ENCODE assay signal across 8 cellular contexts in the genomic region with DNA sequence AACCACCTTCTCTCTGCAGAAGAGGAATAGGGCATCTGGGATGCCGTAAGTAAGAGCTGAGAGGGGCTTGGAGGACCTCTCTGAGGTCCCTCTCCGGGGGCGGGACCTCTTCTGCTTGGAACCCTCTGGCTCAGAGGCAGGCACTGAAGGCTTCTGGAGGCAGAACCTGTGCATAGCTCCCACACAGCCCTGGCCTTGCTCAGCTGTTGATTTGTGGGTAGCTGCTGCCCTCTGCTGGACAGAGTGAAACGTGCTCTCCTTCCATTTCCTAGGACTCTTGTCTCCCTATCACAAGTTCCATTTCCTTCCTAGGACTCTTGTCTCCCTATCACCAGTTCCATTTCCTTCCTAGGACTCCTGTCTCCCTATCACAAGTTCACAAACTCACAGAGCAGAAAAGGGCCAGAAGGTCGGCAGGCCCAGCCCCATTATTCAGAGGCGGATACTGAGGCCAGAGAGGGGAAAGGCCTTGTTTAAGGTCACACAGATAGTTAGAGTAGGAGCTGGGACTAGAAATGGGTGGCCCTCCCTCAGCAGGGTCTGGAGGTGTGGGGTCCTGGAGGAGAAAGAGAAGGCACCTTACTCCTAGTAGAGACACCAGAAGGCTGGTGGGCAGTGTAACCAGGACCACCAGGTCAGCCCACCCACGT. TPM values are rescaled to one million over a fixed set of nuclear protein-coding genes. Genes with fewer than 3 reads are reported as not detected.
A peak's percentile ranks its signal among the peaks of the same experiment; 100 is the strongest.
DNase-seq lines count a peak whose midpoint lies in the region; ATAC-seq and TF ChIP-seq lines count a peak whose summit lies in the region.

No MANE protein-coding gene starts in this region.

- H4K20me1 ChIP-seq in mammary epithelial cell (ENCODE audit: insufficient read depth, low read length) = no peaks in the 10 kb centered on the region

- peaks cover 24% of the 10 kb centered on the region for H3K4me1 ChIP-seq in mammary epithelial cell (ENCODE audit: insufficient read depth, low read length)

- in situ Hi-C loops in mammary epithelial cell (cut with MboI; ENCODE audit: low sequenced_read_pairs in 2 of 2) = loop anchor here (5.0 to 10.0 kb wide), 3 partner anchors 52 to 400 kb away; no protein-coding TSS in a partner anchor

- intact Hi-C loops in mammary epithelial cell (cut with micrococcal nuclease) = loop anchor here (1.0 to 10.0 kb wide), 7 partner anchors 16 to 540 kb away; a partner anchor contains a TSS

- no TSS peak for BruUV-seq in mammary epithelial cell (replicated peaks; lab: Mats Ljungman, UMichigan)

- H3K27ac ChIP-seq in mammary epithelial cell (ENCODE audit: insufficient read depth, low read depth, low read length) = peak overlapping the region; percentile 77

- peak overlapping the region; percentile 61 for H3K9ac ChIP-seq in mammary epithelial cell (ENCODE audit: insufficient read depth, low read length)

- TF ChIP-seq CTCF in WI38 (IDR thresholded peaks at IDR 0.05; ENCODE audit: low read depth, low read length) = peak; percentile 62
- peak; percentile 81 to 91 for TF ChIP-seq CTCF in mammary epithelial cell (conservative IDR thresholded peaks at IDR 0.05 in 1 of 2, IDR thresholded peaks at IDR 0.05 in 1 of 2; ENCODE audit: extremely low read depth in 1 of 2, insufficient read depth in 1 of 2, low read depth in 1 of 2, low read length in 2 of 2)

- dilution Hi-C loops in mammary epithelial cell (cut with HindIII; ENCODE audit: low sequenced_read_pairs) = loop anchor here (5.0 kb wide), 1 partner anchor 67 kb away; no protein-coding TSS in a partner anchor

- no peaks in the 10 kb centered on the region for H3K36me3 ChIP-seq in mammary epithelial cell (ENCODE audit: insufficient read depth, low read length)

- CTCF ChIA-PET in mammary epithelial cell (lab: Charles Lee; ENCODE audit: low non-redundant PET) = interaction anchor here (0.6 to 1.2 kb wide), 4 partner anchors 14 to 288 kb away, joined by 3 to 9 read pairs (median 4); no protein-coding TSS in a partner anchor

- 62% methylated on average over 3 of the region's 7 CpGs for WGBS in mammary epithelial cell (ENCODE audit: low coverage, missing lambda C conversion rate)

- no peak overlapping the region for H2AFZ ChIP-seq in mammary epithelial cell (ENCODE audit: low read depth, low read length)

- H3K27me3 ChIP-seq in mammary epithelial cell (ENCODE audit: insufficient read depth, low read length) = no peaks in the 10 kb centered on the region

- H3K4me2 ChIP-seq in mammary epithelial cell (ENCODE audit: insufficient read depth, low read depth, low read length) = peak overlapping the region; percentile 84

- ATAC-seq in GM18868 (IDR thresholded peaks at IDR 0.05; ENCODE audit: unreplicated experiment) (peak; percentile 91), HG03108 (IDR thresholded peaks at IDR 0.05; ENCODE audit: unreplicated experiment) (peak; percentile 84)

- DNase-seq in AG08396 (ENCODE audit: low spot score) = peak; percentile 82
- DNase-seq in NCI-H2196 treated with DMSO at 0.1 percent for 48 hours (lab: John Stamatoyannopoulos, UW; ENCODE audit: unreplicated experiment) = peak; percentile 61
- peak; percentile 78 for DNase-seq in mammary epithelial cell
- DNase-seq in islet precursor cell = peak; percentile 95
- DNase-seq in stimulated activated CD4-positive, alpha-beta T cell treated with anti-CD3 and anti-CD28 coated beads, Interleukin-1b, Interleukin-23, amount 100 ng/mL, for 24 hours (ENCODE audit: low read depth in 4 of 4, low spot score in 1 of 4) = peak; percentile 53 to 65 (median 63)

- no peak overlapping the region for H3K4me3 ChIP-seq in WI38 (ENCODE audit: low read depth, low read length)
- H3K4me3 ChIP-seq in mammary epithelial cell (replicated peaks in 1 of 3; ENCODE audit: insufficient read depth in 1 of 3, low read depth in 2 of 3, low read length in 3 of 3) = no peak overlapping the region

- H3K9me3 ChIP-seq in mammary epithelial cell (replicated peaks; ENCODE audit: insufficient read depth, low read length) = no peaks in the 10 kb centered on the region

- no peaks in the 10 kb centered on the region for H3K79me2 ChIP-seq in mammary epithelial cell (ENCODE audit: insufficient read depth, low read length)

RNA-seq across cellular contexts. Expression of a gene that starts 30.3 kb away (rescaled TPM):
- total RNA-seq in mammary epithelial cell = 100 to 1,000 TPM; 419 to 470 TPM
- 609 TPM for polyA plus RNA-seq in mammary epithelial cell
- polyA minus RNA-seq in mammary epithelial cell = 1,008 TPM

RNA-seq across cellular contexts. Expression of a gene that starts 59.7 kb away (rescaled TPM):
- total RNA-seq in mammary epithelial cell = 10 to 100 TPM; 25.7 to 60.3 TPM
- 39.7 TPM for polyA plus RNA-seq in mammary epithelial cell
- 11.5 TPM for polyA minus RNA-seq in mammary epithelial cell
